In genomic region chr1:23483327-23484252, GRCh38 we compare ENCODE assay signal across 1 cellular context.
A peak's percentile ranks its signal among the peaks of the same experiment; 100 is the strongest.
TF ChIP-seq lines count a peak whose summit lies in the region.

ASAP3 (minus strand) TSS chr1:23484179; CDS start chr1:23484133, 46 bp downstream.

TF ChIP-seq in HepG2, 621 proteins besides CTCF, POLR2A, EP300 and RAD21 (continued from another document and continues in another):
- TF ChIP-seq HMGXB3 (CRISPR knock-in tag; IDR thresholded peaks at IDR 0.05; ENCODE audit: borderline replicate concordance) (no peak), ZNF737 (CRISPR knock-in tag; IDR thresholded peaks at IDR 0.05; ENCODE audit: borderline replicate concordance) (no peak), KMT2A (CRISPR knock-in tag; IDR thresholded peaks at IDR 0.05) (peak; percentile 24; the same call in 1 of the 2 replicates), TEAD2 (CRISPR knock-in tag; IDR thresholded peaks at IDR 0.05) (no peak), ELF3 (CRISPR knock-in tag; IDR thresholded peaks at IDR 0.05) (0 out of 2 replicates have a peak, but pooled peaks have one; percentile 20), SAP130 (CRISPR knock-in tag; IDR thresholded peaks at IDR 0.05; ENCODE audit: low read depth) (peak; percentile 58; the same call in 1 of the 2 replicates), HNF4G (IDR thresholded peaks at IDR 0.05; ENCODE audit: borderline replicate concordance, low read depth, low read length) (no peak), HNF4G (CRISPR knock-in tag; IDR thresholded peaks at IDR 0.05; ENCODE audit: borderline replicate concordance, low read depth) (no peak), ZNF430 (CRISPR knock-in tag; IDR thresholded peaks at IDR 0.05) (0 out of 2 replicates have a peak, but pooled peaks have one; percentile 47), ZNF547 (CRISPR knock-in tag; IDR thresholded peaks at IDR 0.05) (no peak; the same call in 1 of the 2 replicates), ZBTB8A (CRISPR knock-in tag; IDR thresholded peaks at IDR 0.05; ENCODE audit: borderline replicate concordance, low read depth) (no peak), CHCHD3 (CRISPR knock-in tag; IDR thresholded peaks at IDR 0.05) (0 out of 2 replicates have a peak, but pooled peaks have one; percentile 51), PAXIP1 (CRISPR knock-in tag; conservative IDR thresholded peaks at IDR 0.05) (no peak), SP1 (IDR thresholded peaks at IDR 0.05) (no peak), SP1 (CRISPR knock-in tag; IDR thresholded peaks at IDR 0.05) (0 out of 2 replicates have a peak, but pooled peaks have one; percentile 15), MBNL3 (CRISPR knock-in tag; conservative IDR thresholded peaks at IDR 0.05) (no peak), PBX2 (CRISPR knock-in tag; IDR thresholded peaks at IDR 0.05) (no peak), HDAC2 (CRISPR knock-in tag; IDR thresholded peaks at IDR 0.05) (no peak; the same call in 1 of the 2 replicates), MEIS1 (CRISPR knock-in tag; IDR thresholded peaks at IDR 0.05; ENCODE audit: borderline replicate concordance) (no peak; the same call in 1 of the 2 replicates), ZNF234 (CRISPR knock-in tag; conservative IDR thresholded peaks at IDR 0.05) (no peak), PHB2 (IDR thresholded peaks at IDR 0.05; ENCODE audit: partially characterized antibody) (no peak), ZNF761 (CRISPR knock-in tag; conservative IDR thresholded peaks at IDR 0.05) (peak; percentile 64; the same call in 1 of the 2 replicates), AGO2 (optimal IDR thresholded peaks at IDR 0.05; ENCODE audit: low read depth, low read length) (peak; percentile 31), HOXA7 (CRISPR knock-in tag; IDR thresholded peaks at IDR 0.05) (no peak), ZNF160 (CRISPR knock-in tag; IDR thresholded peaks at IDR 0.05) (0 out of 2 replicates have a peak, but pooled peaks have one; percentile 26), ZSCAN29 (CRISPR knock-in tag; conservative IDR thresholded peaks at IDR 0.05) (0 out of 2 replicates have a peak, but pooled peaks have one; percentile 38), ZNF841 (CRISPR knock-in tag; IDR thresholded peaks at IDR 0.05; ENCODE audit: borderline replicate concordance) (no peak), NFYC (CRISPR knock-in tag; IDR thresholded peaks at IDR 0.05) (no peak), ZNF790 (CRISPR knock-in tag; IDR thresholded peaks at IDR 0.05; ENCODE audit: borderline replicate concordance) (no peak), ARID3A (IDR thresholded peaks at IDR 0.05; ENCODE audit: low read depth, low read length) (no peak), PCBP2 (optimal IDR thresholded peaks at IDR 0.05; ENCODE audit: low read depth, low read length, poor library complexity, severe bottlenecking) (no peak), HNF1B (CRISPR knock-in tag; IDR thresholded peaks at IDR 0.05) (0 out of 2 replicates have a peak, but pooled peaks have one; percentile 20), DR1 (CRISPR knock-in tag; IDR thresholded peaks at IDR 0.05) (no peak), DNMT3B (CRISPR knock-in tag; conservative IDR thresholded peaks at IDR 0.05) (no peak), JUN (CRISPR knock-in tag; IDR thresholded peaks at IDR 0.05) (no peak), ZMYM3 (CRISPR knock-in tag; IDR thresholded peaks at IDR 0.05) (no peak), ZNF781 (CRISPR knock-in tag; IDR thresholded peaks at IDR 0.05; ENCODE audit: borderline replicate concordance, not compliant biosample characterization) (no peak), NFE2L1 (CRISPR knock-in tag; IDR thresholded peaks at IDR 0.05; ENCODE audit: borderline replicate concordance) (no peak), REPIN1 (CRISPR knock-in tag; IDR thresholded peaks at IDR 0.05; ENCODE audit: borderline replicate concordance, low read depth) (peak; percentile 59; the same call in 1 of the 2 replicates), ZNF576 (CRISPR knock-in tag; IDR thresholded peaks at IDR 0.05) (no peak), CREB3 (CRISPR knock-in tag; IDR thresholded peaks at IDR 0.05) (no peak), GABPB1 (CRISPR knock-in tag; IDR thresholded peaks at IDR 0.05) (peak; percentile 58), TRIM24 (CRISPR knock-in tag; IDR thresholded peaks at IDR 0.05) (no peak), MBD4 (IDR thresholded peaks at IDR 0.05; ENCODE audit: borderline replicate concordance, low read length) (no peak), STAT6 (CRISPR knock-in tag; IDR thresholded peaks at IDR 0.05; ENCODE audit: borderline replicate concordance) (no peak), ZNF768 (CRISPR knock-in tag; IDR thresholded peaks at IDR 0.05) (peak; percentile 23; the same call in 1 of the 2 replicates), PATZ1 (CRISPR knock-in tag; IDR thresholded peaks at IDR 0.05) (peak; percentile 63), NFYB (CRISPR knock-in tag; IDR thresholded peaks at IDR 0.05) (no peak), ZNF652 (CRISPR knock-in tag; IDR thresholded peaks at IDR 0.05; ENCODE audit: borderline replicate concordance, low read depth) (no peak)
